In genomic region chr5:150609843-150610584, GRCh38 we compare ENCODE assay signal across 14 cellular contexts. TPM values are rescaled to one million over a fixed set of nuclear protein-coding genes. Genes with fewer than 3 reads are reported as not detected.
DNase-seq lines count a peak whose midpoint lies in the region; ATAC-seq, FAIRE-seq and TF ChIP-seq lines count a peak whose summit lies in the region.
"Had no signal": no experiment of that assay in that cellular context is flagged by ENCODE, and none has a peak within 500 bp of the region (broad histone marks: within the 10 kb centered on the region; RNA-seq: fewer than 3 reads in every experiment).

No MANE protein-coding gene starts in this region.

- H3K79me2 ChIP-seq in trophoblast cell (ENCODE audit: control insufficient read depth, insufficient read depth, low read length, poor library complexity) (peaks cover 2% of the 10 kb centered on the region), OCI-LY7 (ENCODE audit: insufficient read depth, low read depth, low read length) (no peaks in the 10 kb centered on the region)

- H3K9me2 ChIP-seq in OCI-LY7 (ENCODE audit: insufficient read depth, low read length), result no peaks in the 10 kb centered on the region

- H4K12ac ChIP-seq in trophoblast cell (ENCODE audit: low read depth, low read length), result no peak overlapping the region

- H2AFZ ChIP-seq in trophoblast cell (ENCODE audit: insufficient read depth, low read length, poor library complexity) (no peak overlapping the region), OCI-LY7 (ENCODE audit: low read length) (no peak overlapping the region)
- H2AFZ ChIP-seq: PC-9 had no signal

- H3K4me1 ChIP-seq in kidney (ENCODE audit: control insufficient read depth in 1 of 2, insufficient read depth in 1 of 2, low read depth in 1 of 2, low read length in 2 of 2), result peaks cover 20 to 41% of the 10 kb centered on the region in 2 donors
- peaks cover 2 to 3% of the 10 kb centered on the region in 2 experiments for H3K4me1 ChIP-seq in trophoblast cell (ENCODE audit: control insufficient read depth in 1 of 2, insufficient read depth in 2 of 2, low read length in 2 of 2)
- H3K4me1 ChIP-seq in OCI-LY7 (ENCODE audit: insufficient read depth, low read length, poor library complexity, severe bottlenecking), result no peaks in the 10 kb centered on the region

- H2AK5ac ChIP-seq in trophoblast cell (ENCODE audit: low read length), result no peak overlapping the region

- H2BK12ac ChIP-seq in trophoblast cell (ENCODE audit: low read length), result peak overlapping the region; percentile 51

- H3K4me2 ChIP-seq in trophoblast cell (ENCODE audit: low read length) (no peak overlapping the region), OCI-LY7 (ENCODE audit: low read length) (no peak overlapping the region)
- H3K4me2 ChIP-seq: PC-9 had no signal

- BruUV-seq in OCI-LY7 (replicated peaks; lab: Mats Ljungman, UMichigan), result no TSS peak

- no CpG with 5 or more reads among the region's 7 CpGs for WGBS in trophoblast cell (ENCODE audit: extremely low coverage, insufficient coverage, insufficient read length)

- H2BK5ac ChIP-seq in trophoblast cell (ENCODE audit: low read depth, low read length, poor library complexity), result no peak overlapping the region

- CTCF ChIA-PET in OCI-LY7 (lab: Charles Lee; ENCODE audit: unreplicated experiment), result no interaction called here

- DNase-seq in cerebellum (ENCODE audit: low spot score) (peak; percentile 67), kidney (peak; percentile 41), trophoblast cell (no peak), ureter (ENCODE audit: low spot score) (peak; percentile 61), OCI-LY7 (ENCODE audit: low spot score) (no peak)
- DNase-seq: activated naive CD4-positive, alpha-beta T cell treated with anti-CD3 and anti-CD28 coated beads for 36 hours; CD8-positive, alpha-beta memory T cell; NCI-H2171; PC-9; stimulated activated CD4-positive, alpha-beta T cell treated with anti-CD3 and anti-CD28 coated beads, Interleukin-2, amount 100 ng/mL, for 24 hours had no signal

- no peak overlapping the region for H3K4ac ChIP-seq in trophoblast cell (ENCODE audit: low read depth, low read length)

- POLR2A ChIA-PET in OCI-LY7 (lab: Charles Lee), result no interaction called here

- H4K20me1 ChIP-seq in OCI-LY7 (ENCODE audit: insufficient read depth, low read length), result no peaks in the 10 kb centered on the region

- H3K4me3 ChIP-seq in kidney (ENCODE audit: low read length in 2 of 2) (no peak overlapping the region), trophoblast cell (ENCODE audit: low read depth, low read length) (no peak overlapping the region), OCI-LY7 (ENCODE audit: low read depth, low read length, poor library complexity, severe bottlenecking) (no peak overlapping the region)
- H3K4me3 ChIP-seq: PC-9 had no signal

- no peak overlapping the region for H3K14ac ChIP-seq in trophoblast cell (ENCODE audit: low read length)

- TF ChIP-seq CTCF in kidney (IDR thresholded peaks at IDR 0.05; ENCODE audit: borderline replicate concordance, extremely low read depth, insufficient read depth) (no peak), OCI-LY7 (conservative IDR thresholded peaks at IDR 0.05; ENCODE audit: low read length) (no peak)

- no peak overlapping the region for H3K23ac ChIP-seq in trophoblast cell (ENCODE audit: low read length)

- H3K27ac ChIP-seq in kidney (ENCODE audit: low read depth in 2 of 2, low read length in 2 of 2), result peak overlapping the region in 1 of 2 donors; percentile 75
- no peak overlapping the region for H3K27ac ChIP-seq in trophoblast cell (ENCODE audit: low read depth, low read length)
- no peak overlapping the region for H3K27ac ChIP-seq in OCI-LY7 (ENCODE audit: low read depth, low read length, poor library complexity, severe bottlenecking)
- H3K27ac ChIP-seq: PC-9 had no signal

- no peak overlapping the region for H3K18ac ChIP-seq in trophoblast cell (ENCODE audit: low read length)

- FAIRE-seq in kidney (lab: Jason Lieb, UNC), result no peak

- H3K36me3 ChIP-seq in kidney (ENCODE audit: control insufficient read depth in 1 of 2, insufficient read depth in 2 of 2, low read length in 2 of 2) (no peaks in the 10 kb centered on the region), trophoblast cell (ENCODE audit: control insufficient read depth in 1 of 2, insufficient read depth in 2 of 2, low read length in 2 of 2) (no peaks in the 10 kb centered on the region), OCI-LY7 (ENCODE audit: insufficient read depth, low read length) (no peaks in the 10 kb centered on the region)

- H3K27me3 ChIP-seq in trophoblast cell (ENCODE audit: insufficient read depth, low read length), result no peaks in the 10 kb centered on the region

- no peaks in the 10 kb centered on the region for H3K9me3 ChIP-seq in kidney (ENCODE audit: control insufficient read depth in 1 of 2, low read length in 2 of 2)
- H3K9me3 ChIP-seq in trophoblast cell (ENCODE audit: insufficient read depth, low read depth, low read length), result no peaks in the 10 kb centered on the region
- no peaks in the 10 kb centered on the region for H3K9me3 ChIP-seq in OCI-LY7 (ENCODE audit: low read length)

- H3K9ac ChIP-seq in kidney (ENCODE audit: low read length in 2 of 2), result no peak overlapping the region
- H3K9ac ChIP-seq in trophoblast cell (ENCODE audit: low read length), result no peak overlapping the region

- ATAC-seq in GM19455 (IDR thresholded peaks at IDR 0.05; ENCODE audit: unreplicated experiment), result no peak
- no peak for ATAC-seq in HG03521 (IDR thresholded peaks at IDR 0.05; ENCODE audit: unreplicated experiment)
- ATAC-seq: stimulated activated memory B cell treated with anti-CD40 and anti-IgM and Interleukin-4, amounts not matched to agents 10 μg/mL and 1 μg/mL and 100 μg/mL, for 72 hours had no signal

- H3K79me1 ChIP-seq in trophoblast cell (ENCODE audit: low read length), result no peaks in the 10 kb centered on the region

- H4K91ac ChIP-seq in trophoblast cell (ENCODE audit: low read depth, low read length), result no peak overlapping the region

- intact Hi-C loops in kidney (cut with DNase I), result no loop called here
- intact Hi-C loops in OCI-LY7 (cut with micrococcal nuclease; ENCODE audit: unreplicated experiment), result no loop called here

- H4K8ac ChIP-seq in trophoblast cell (ENCODE audit: low read depth, low read length), result no peak overlapping the region

- peak overlapping the region; percentile 10 for H2BK120ac ChIP-seq in trophoblast cell (ENCODE audit: insufficient read depth, low read length, poor library complexity)

RNA-seq across cellular contexts. Expression of gene SYNPO, which starts 30.4 kb away (rescaled TPM):
- 1.4 TPM for total RNA-seq in cerebellum
- total RNA-seq in kidney, result 87.6 TPM
- polyA plus RNA-seq in kidney (ENCODE audit: insufficient read depth, low read depth, low replicate concordance), result 46.3 TPM
- 52.3 and 58.9 TPM in 2 replicates for polyA plus RNA-seq in trophoblast cell (2013)
- 73.9 TPM for total RNA-seq in ureter
- not detected in 2 replicates for total RNA-seq in OCI-LY7 (2014; rRNA removed; shearing (Covaris generic))
- total RNA-seq in OCI-LY7 (2022), result 0.08 and 0.15 TPM in 2 replicates
- polyA plus RNA-seq: CD8-positive, alpha-beta memory T cell; neural cell had no signal

RNA-seq across cellular contexts. Expression of gene MYOZ3, which starts 51.0 kb away (rescaled TPM):
- total RNA-seq in cerebellum (1.8 TPM), kidney (0.66 TPM), ureter (2.6 TPM), OCI-LY7 (2022) (not detected in 2 replicates)
- 1.3 TPM for polyA plus RNA-seq in kidney (ENCODE audit: insufficient read depth, low read depth, low replicate concordance)
- 9.5 and 10.0 TPM in 2 replicates for polyA plus RNA-seq in trophoblast cell (2013)
- total RNA-seq in OCI-LY7 (2014; rRNA removed; shearing (Covaris generic)), result not detected in 2 replicates
- total RNA-seq: CD8-positive, alpha-beta memory T cell; PC-9 had no signal
- polyA plus RNA-seq: CD8-positive, alpha-beta memory T cell; neural cell had no signal

Comparison
In these comparisons a context has a peak if more than half of its experiments do, and no peak if none do; other contexts are left out.
1. DNase-seq: peak in cerebellum (single experiment), kidney (single experiment) and ureter (single experiment); none in trophoblast cell (0 of 2) and OCI-LY7 (single experiment).
2. RNA of gene SYNPO, which starts 30.4 kb away (total RNA-seq): 87.6 TPM in kidney (single experiment) and 73.9 TPM in ureter (single experiment); 1.4 TPM in cerebellum (single experiment) and 0.08 to 0.15 TPM in OCI-LY7; every median in the first group is over 10 times any median in the second.